ENCODE assay signal across 16 cellular contexts in the genomic region with DNA sequence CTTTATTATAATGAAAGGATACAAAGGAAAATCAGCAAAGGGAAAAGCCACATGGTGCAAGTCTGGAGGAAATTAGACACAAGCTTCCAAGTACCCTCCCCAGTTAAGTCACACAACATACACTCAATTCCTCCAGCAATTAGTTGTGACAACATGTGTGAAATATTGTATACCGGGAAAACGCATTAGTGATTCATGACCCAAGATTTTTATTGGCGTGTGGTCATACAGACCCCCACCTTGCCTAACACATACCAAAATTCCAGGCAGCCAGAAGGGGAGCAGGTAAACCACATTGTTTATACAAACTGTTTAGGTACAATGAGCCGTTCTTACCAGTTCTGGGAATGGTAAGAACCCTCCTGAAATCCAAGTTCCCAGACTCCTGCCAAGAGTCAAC.
DNase-seq lines count a peak whose midpoint lies in the region; ATAC-seq and TF ChIP-seq lines count a peak whose summit lies in the region.
"Had no signal": no experiment of that assay in that cellular context is flagged by ENCODE, and none has a peak within 500 bp of the region (broad histone marks: within the 10 kb centered on the region; RNA-seq: fewer than 3 reads in every experiment).

No MANE protein-coding gene starts in this region.

- peak overlapping the region; percentile 3; the same call in 1 of the 2 replicates for H3K27ac Mint-ChIP-seq in HFFc6
- no peak overlapping the region for H3K27ac Mint-ChIP-seq in endothelial cell (ENCODE audit: unreplicated experiment)
- H3K27ac Mint-ChIP-seq: CD4-positive, alpha-beta memory T cell; GM23338 had no signal

- H3K36me3 Mint-ChIP-seq in HFFc6 (ENCODE audit: low read depth), result peaks cover 90% of the 10 kb centered on the region
- H3K36me3 Mint-ChIP-seq in endothelial cell (ENCODE audit: low read depth, unreplicated experiment), result peaks cover 30% of the 10 kb centered on the region

- no peak for DNase-seq in HFFc6
- DNase-seq in M059J (ENCODE audit: low read depth), result peak; percentile 63
- DNase-seq in astrocyte of the cerebellum (ENCODE audit: low read depth), result peak; percentile 49
- DNase-seq in endothelial cell (ENCODE audit: low spot score), result no peak
- no peak for DNase-seq in activated naive CD4-positive, alpha-beta T cell treated with anti-CD3 and anti-CD28 coated beads, Interleukin-2, amount 50 U/mL, for 16 hours
- no peak for DNase-seq in RPMI8226
- DNase-seq: C1 segment of cervical spinal cord; Calu3; CD4-positive, alpha-beta memory T cell; COR-L47; DMS53; DMS79 treated with DMSO at 0.1 percent for 48 hours; GF-D8 had no signal

- no peaks in the 10 kb centered on the region; the same call in none of the 2 replicates for H3K27me3 Mint-ChIP-seq in HFFc6 (ENCODE audit: insufficient read depth)
- no peaks in the 10 kb centered on the region for H3K27me3 Mint-ChIP-seq in endothelial cell (ENCODE audit: unreplicated experiment)
- H3K27me3 Mint-ChIP-seq: CD4-positive, alpha-beta memory T cell had no signal

- no peak for ATAC-seq in HG02763 (IDR thresholded peaks at IDR 0.05; ENCODE audit: unreplicated experiment)
- ATAC-seq: GM23338 had no signal

- H3K9me3 Mint-ChIP-seq in HFFc6, result peaks cover 54% of the 10 kb centered on the region
- H3K9me3 Mint-ChIP-seq in endothelial cell (ENCODE audit: unreplicated experiment), result no peaks in the 10 kb centered on the region

- H3K4me3 Mint-ChIP-seq in HFFc6 (peak overlapping the region; percentile 3; the same call in 1 of the 2 replicates), endothelial cell (ENCODE audit: unreplicated experiment) (peak overlapping the region; percentile 21)
- H3K4me3 Mint-ChIP-seq: CD4-positive, alpha-beta memory T cell; GM23338 had no signal

- in situ Hi-C loops in astrocyte of the cerebellum (cut with HindIII; ENCODE audit: low sequenced_read_pairs), result no loop called here

- TF ChIP-seq CTCF in HFFc6 (IDR thresholded peaks at IDR 0.05) (no peak), astrocyte of the cerebellum (IDR thresholded peaks at IDR 0.05; ENCODE audit: low read depth, low read length, missing control alignments) (no peak), endothelial cell (IDR thresholded peaks at IDR 0.05; ENCODE audit: unreplicated experiment) (no peak)

- no peak overlapping the region for H3K4me3 ChIP-seq in astrocyte of the cerebellum (ENCODE audit: low read depth, low read length)
- H3K4me3 ChIP-seq: GM23338, HAP-1 had no signal

- peaks cover 50% of the 10 kb centered on the region for H3K4me1 Mint-ChIP-seq in HFFc6 (ENCODE audit: low read depth)
- peaks cover 4% of the 10 kb centered on the region for H3K4me1 Mint-ChIP-seq in endothelial cell (ENCODE audit: unreplicated experiment)
- H3K4me1 Mint-ChIP-seq: CD4-positive, alpha-beta memory T cell had no signal

Comparison
In these comparisons a context has a peak if more than half of its experiments do, and no peak if none do; other contexts are left out.
1. DNase-seq: peak in M059J (single experiment) and astrocyte of the cerebellum (single experiment); none in HFFc6 (single experiment), endothelial cell (single experiment), activated naive CD4-positive, alpha-beta T cell treated with anti-CD3 and anti-CD28 coated beads, Interleukin-2, amount 50 U/mL, for 16 hours (single experiment) and RPMI8226 (single experiment).